In the genomic region with DNA sequence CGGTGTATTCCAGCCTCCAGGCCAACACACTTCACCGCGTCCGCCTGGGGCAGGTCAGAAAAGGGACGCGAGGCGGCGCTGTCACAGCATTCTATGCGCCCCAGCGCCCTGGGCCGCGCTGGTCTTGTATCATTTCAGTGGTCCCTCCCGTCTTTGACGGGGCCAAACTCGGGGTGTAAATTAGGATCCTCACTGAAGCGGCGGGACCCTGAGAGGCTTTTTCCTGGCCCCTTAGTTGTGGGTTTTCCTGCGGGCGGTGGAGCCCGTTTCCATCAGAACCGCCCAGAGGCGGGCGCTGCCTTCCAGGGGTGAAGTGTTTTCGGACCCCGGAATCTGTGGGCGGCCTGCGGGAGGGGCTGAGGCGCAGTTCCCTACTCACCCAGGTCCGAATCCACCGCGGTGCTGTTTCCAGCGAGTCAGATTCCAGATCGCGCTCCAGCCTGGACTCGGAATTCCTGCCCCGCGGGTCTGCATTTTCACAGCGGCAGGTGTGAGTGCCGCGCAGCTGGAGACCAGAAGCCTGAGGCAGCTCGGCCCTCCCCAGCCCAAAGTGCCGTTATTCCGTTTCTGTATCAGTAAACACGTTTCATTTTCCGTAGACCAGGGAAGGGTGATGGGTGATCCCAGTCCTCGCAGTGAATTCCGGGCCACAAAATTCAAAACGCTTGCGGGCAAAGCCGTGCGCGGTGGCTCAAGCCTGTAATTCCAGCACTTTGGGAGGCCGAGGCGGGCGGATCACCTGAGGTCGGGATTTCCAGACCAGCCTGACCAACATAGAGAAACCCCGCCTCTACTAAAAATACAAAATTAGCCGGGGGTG, we compare ENCODE assay signal across 8 cellular contexts. TPM values are rescaled to one million over a fixed set of nuclear protein-coding genes. Genes with fewer than 3 reads are reported as not detected.
DNase-seq lines count a peak whose midpoint lies in the region; ATAC-seq and TF ChIP-seq lines count a peak whose summit lies in the region.

No MANE protein-coding gene starts in this region.

- peak; percentile 48 for ATAC-seq in GM21528 (IDR thresholded peaks at IDR 0.05; ENCODE audit: low FRiP score, unreplicated experiment)
- ATAC-seq in HG03139 (IDR thresholded peaks at IDR 0.05; ENCODE audit: unreplicated experiment), result no peak

- TF ChIP-seq CTCF in NB4 (IDR thresholded peaks at IDR 0.05; ENCODE audit: low read depth, low read length), result peak; percentile 98
- peak; percentile 83 for TF ChIP-seq CTCF in astrocyte of the cerebellum (IDR thresholded peaks at IDR 0.05; ENCODE audit: low read depth, low read length, missing control alignments)
- peak; percentile 81 for TF ChIP-seq CTCF in retinal pigment epithelial cell (conservative IDR thresholded peaks at IDR 0.05; ENCODE audit: low read depth, low read length)

- H3K4me3 ChIP-seq in NB4 (ENCODE audit: low read depth, low read length), result peak overlapping the region; percentile 70
- H3K4me3 ChIP-seq in astrocyte of the cerebellum (ENCODE audit: low read depth, low read length), result peak overlapping the region; percentile 53
- peak overlapping the region; percentile 66 for H3K4me3 ChIP-seq in retinal pigment epithelial cell (ENCODE audit: low read length)

- peak; percentile 28 for TF ChIP-seq POLR2A in NB4 (IDR thresholded peaks at IDR 0.05; ENCODE audit: extremely low read depth, insufficient read length)

- peak; percentile 75 for DNase-seq in Caki2 (ENCODE audit: low read depth)
- DNase-seq in NB4 (ENCODE audit: low read depth), result peak; percentile 93
- DNase-seq in T1000 (lab: John Stamatoyannopoulos, UW), result peak; percentile 32
- no peak for DNase-seq in astrocyte of the cerebellum (ENCODE audit: low read depth)
- peak in 28 of 51 donors; percentile 5 to 53 (median 30) for DNase-seq in hypothalamus (lab: John Stamatoyannopoulos, UW)
- DNase-seq in retinal pigment epithelial cell (ENCODE audit: low read depth), result no peak

- in situ Hi-C loops in Caki2 (cut with HindIII; ENCODE audit: low pct_unique_long_range_greater_than_20kb, low sequenced_read_pairs) (no loop called here), astrocyte of the cerebellum (cut with HindIII; ENCODE audit: low sequenced_read_pairs) (no loop called here)

RNA-seq across cellular contexts. Expression of a gene that starts 3.9 kb away (rescaled TPM):
- total RNA-seq in Caki2 (2014; rRNA removed; shearing (Covaris generic); ENCODE audit: low replicate concordance), result 11.5 and 18.2 TPM in 2 replicates

RNA-seq across cellular contexts. Expression of a gene that starts 34.7 kb away (rescaled TPM):
- not detected in 2 replicates for total RNA-seq in Caki2 (2014; rRNA removed; shearing (Covaris generic); ENCODE audit: low replicate concordance)

RNA-seq across cellular contexts. Expression of a gene that starts 47.7 kb away (rescaled TPM):
- total RNA-seq in Caki2 (2014; rRNA removed; shearing (Covaris generic); ENCODE audit: low replicate concordance), result 623 and 688 TPM in 2 replicates

RNA-seq across cellular contexts. Expression of a gene that starts 52.3 kb away (rescaled TPM):
- 0.14 and 0.64 TPM in 2 replicates for total RNA-seq in Caki2 (2014; rRNA removed; shearing (Covaris generic); ENCODE audit: low replicate concordance)

RNA-seq across cellular contexts. Expression of a gene that starts 53.3 kb away (rescaled TPM):
- 52.6 and 56.1 TPM in 2 replicates for total RNA-seq in Caki2 (2014; rRNA removed; shearing (Covaris generic); ENCODE audit: low replicate concordance)

Comparison
In these comparisons a context has a peak if more than half of its experiments do, and no peak if none do; other contexts are left out.
1. DNase-seq: peak in Caki2 (single experiment), NB4 (single experiment), T1000 (single experiment) and hypothalamus (28 of 51); none in astrocyte of the cerebellum (single experiment) and retinal pigment epithelial cell (single experiment).
2. Peak in every context shown above with its lines, with median percentiles within 50 percentile points of each other: H3K4me3 ChIP-seq and CTCF ChIP-seq.